In the genomic region with DNA sequence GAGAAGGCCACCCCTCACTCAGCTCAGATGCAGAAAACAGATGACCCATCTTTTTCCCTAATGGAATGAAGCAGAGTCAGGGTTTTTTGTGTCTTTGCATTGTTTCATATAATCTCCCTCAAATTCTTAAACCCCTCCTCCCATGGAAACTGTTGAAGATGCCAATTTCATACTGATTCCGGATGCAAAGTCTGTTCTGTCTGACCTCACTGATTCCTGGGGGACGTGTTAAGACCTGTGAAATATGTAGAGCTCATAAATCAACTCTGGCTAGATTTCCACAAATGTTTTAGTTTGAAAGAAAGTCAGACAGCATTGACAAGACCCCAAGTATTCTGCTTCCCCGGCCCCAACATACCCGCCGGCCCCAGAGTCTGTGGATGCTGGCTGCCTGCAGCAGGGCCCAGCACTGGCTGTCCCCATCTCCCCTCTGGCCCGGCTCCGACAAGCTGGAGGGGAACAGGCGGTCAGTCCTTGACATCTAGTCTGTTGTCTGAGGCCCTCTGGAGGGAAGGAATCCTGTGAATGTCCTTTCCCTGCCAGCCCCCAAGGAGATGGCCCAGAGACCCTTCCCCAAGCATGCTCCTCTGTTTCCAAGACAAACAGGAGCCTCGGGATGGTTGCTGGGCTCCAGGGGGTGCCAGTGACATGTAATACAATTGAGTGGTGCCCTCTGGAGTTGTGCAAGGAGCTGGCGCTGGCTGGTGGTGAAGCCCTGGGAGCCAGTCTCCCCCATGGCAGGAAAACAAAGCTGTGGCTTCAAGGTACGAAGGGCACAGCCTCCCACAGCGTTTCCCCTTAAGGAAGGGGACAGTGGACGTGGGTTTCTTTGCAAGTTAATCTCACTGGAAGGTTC, we compare ENCODE assay signal across 17 cellular contexts. TPM values are rescaled to one million over a fixed set of nuclear protein-coding genes. Genes with fewer than 3 reads are reported as not detected.
DNase-seq lines count a peak whose midpoint lies in the region; ATAC-seq and TF ChIP-seq lines count a peak whose summit lies in the region.
"Had no signal": no experiment of that assay in that cellular context is flagged by ENCODE, and none has a peak within 500 bp of the region (broad histone marks: within the 10 kb centered on the region; RNA-seq: fewer than 3 reads in every experiment).

No MANE protein-coding gene starts in this region.

- H3K27ac Mint-ChIP-seq in osteocyte (ENCODE audit: unreplicated experiment): peak overlapping the region; percentile 40
- H3K27ac Mint-ChIP-seq: activated CD4-positive, alpha-beta memory T cell treated with anti-CD3 and anti-CD28 coated beads, Interleukin-2, amount 10 ng/mL, durations not matched to agents 7 days and 5 days; CD8-positive, alpha-beta T cell had no signal

- no peak overlapping the region for H2AFZ ChIP-seq in ACC112 (ENCODE audit: low read length, unreplicated experiment)

- H3K36me3 ChIP-seq in ACC112 (ENCODE audit: insufficient read depth, low read length) (no peaks in the 10 kb centered on the region), heart left ventricle (no peaks in the 10 kb centered on the region), HAP-1 (replicated peaks) (no peaks in the 10 kb centered on the region)

- peaks cover 11% of the 10 kb centered on the region for H3K36me3 Mint-ChIP-seq in osteocyte (ENCODE audit: unreplicated experiment)
- H3K36me3 Mint-ChIP-seq: CD8-positive, alpha-beta T cell had no signal

- peaks cover 18% of the 10 kb centered on the region for H3K4me1 Mint-ChIP-seq in osteocyte (ENCODE audit: unreplicated experiment)
- H3K4me1 Mint-ChIP-seq: activated CD4-positive, alpha-beta memory T cell treated with anti-CD3 and anti-CD28 coated beads, Interleukin-2, amount 10 ng/mL, durations not matched to agents 7 days and 5 days had no signal

- H3K4me3 Mint-ChIP-seq in osteocyte (ENCODE audit: unreplicated experiment): no peak overlapping the region
- H3K4me3 Mint-ChIP-seq: activated CD4-positive, alpha-beta memory T cell treated with anti-CD3 and anti-CD28 coated beads, Interleukin-2, amount 10 ng/mL, durations not matched to agents 7 days and 5 days; CD8-positive, alpha-beta T cell had no signal

- no peaks in the 10 kb centered on the region for H3K27me3 Mint-ChIP-seq in osteocyte (ENCODE audit: unreplicated experiment)
- H3K27me3 Mint-ChIP-seq: activated CD4-positive, alpha-beta memory T cell treated with anti-CD3 and anti-CD28 coated beads, Interleukin-2, amount 10 ng/mL, durations not matched to agents 7 days and 5 days had no signal

- H3K9me3 Mint-ChIP-seq in osteocyte (ENCODE audit: unreplicated experiment): no peaks in the 10 kb centered on the region
- H3K9me3 Mint-ChIP-seq: activated CD4-positive, alpha-beta memory T cell treated with anti-CD3 and anti-CD28 coated beads, Interleukin-2, amount 10 ng/mL, durations not matched to agents 7 days and 5 days; CD8-positive, alpha-beta T cell had no signal

- ATAC-seq in heart left ventricle: peak in 2 of 4 donors; percentile 33 to 48
- ATAC-seq: A549; CD8-positive, alpha-beta T cell had no signal

- H3K4me1 ChIP-seq in ACC112 (ENCODE audit: control insufficient read depth, insufficient read depth, low read length, unreplicated experiment) (peaks cover 43% of the 10 kb centered on the region), heart left ventricle (peaks cover 0 to 68% (median 7%) of the 10 kb centered on the region in 12 donors), HAP-1 (peaks cover 3% of the 10 kb centered on the region; the same call in 1 of the 2 replicates)
- H3K4me1 ChIP-seq: A549 had no signal

- WGBS in heart left ventricle, 4 donors: 42 to 48% (median 45%) methylated on average over 12 to 13 of the region's 13 CpGs

- no peaks in the 10 kb centered on the region for H3K79me2 ChIP-seq in ACC112 (ENCODE audit: control insufficient read depth, insufficient read depth, low read length, unreplicated experiment)

- H3K9me3 ChIP-seq in heart left ventricle: no peaks in the 10 kb centered on the region
- no peaks in the 10 kb centered on the region for H3K9me3 ChIP-seq in HAP-1
- H3K9me3 ChIP-seq: A549 had no signal

- DNase-seq in astrocyte of the hippocampus (ENCODE audit: low read depth, low spot score) (peak; percentile 28), heart left ventricle (peak in 1 of 5 donors; percentile 68), osteocyte (ENCODE audit: extremely low spot score, unreplicated experiment) (no peak), HuH-7 (ENCODE audit: low spot score) (no peak), HAP-1 (ENCODE audit: low spot score in 2 of 2) (no peak)
- DNase-seq in stimulated activated CD4-positive, alpha-beta T cell treated with anti-CD3 and anti-CD28 coated beads, Interleukin-4, amount 100 ng/mL, for 24 hours: no peak
- DNase-seq in stimulated activated naive CD4-positive, alpha-beta T cell treated with Interleukin-2 at 50 U/mL for 16 hours (lab: John Stamatoyannopoulos, UW): no peak
- DNase-seq: activated CD4-positive, alpha-beta memory T cell treated with anti-CD3 and anti-CD28 coated beads, Interleukin-2, amount 10 ng/mL, durations not matched to agents 7 days and 5 days; CD8-positive, alpha-beta T cell; EL; NCI-H1694; NCI-H510A; retina; stimulated activated CD4-positive, alpha-beta T cell treated with anti-CD3 and anti-CD28 coated beads, Interleukin-2, amount 100 ng/mL, for 48 hours had no signal

- in situ Hi-C loops in HAP-1 (cut with MboI; ENCODE audit: low sequenced_read_pairs): no loop called here

- intact Hi-C loops in heart left ventricle (cut with DNase I): no loop called here

- TF ChIP-seq POLR2A in heart left ventricle (IDR thresholded peaks at IDR 0.05): no peak

- H3K27ac ChIP-seq in ACC112 (ENCODE audit: low read depth, low read length): peak overlapping the region; percentile 19; the same call in 1 of the 2 replicates
- H3K27ac ChIP-seq in heart left ventricle: peak overlapping the region in 9 of 12 donors; percentile 4 to 68 (median 38)
- H3K27ac ChIP-seq: A549 had no signal

- TF ChIP-seq CTCF in heart left ventricle (IDR thresholded peaks at IDR 0.05) (no peak), osteocyte (IDR thresholded peaks at IDR 0.05) (no peak)

- H3K27me3 ChIP-seq in ACC112 (ENCODE audit: insufficient read depth, low read length): no peaks in the 10 kb centered on the region
- H3K27me3 ChIP-seq in heart left ventricle: no peaks in the 10 kb centered on the region
- no peaks in the 10 kb centered on the region for H3K27me3 ChIP-seq in HAP-1 (ENCODE audit: low read depth)

- H3K4me3 ChIP-seq in ACC112 (ENCODE audit: low read depth, low read length) (no peak overlapping the region), heart left ventricle (no peak overlapping the region), HAP-1 (no peak overlapping the region)
- H3K4me3 ChIP-seq: A549 had no signal

RNA-seq across cellular contexts. Expression of a gene that starts 22.4 kb away (rescaled TPM):
- 100 to 1,000 TPM in 1 of 9 donors, 10 to 100 TPM in 8; 26.6 to 129 (median 40.3) TPM for total RNA-seq in heart left ventricle
- 10 to 100 TPM; 26.0 to 33.3 TPM for polyA plus RNA-seq in heart left ventricle
- 98.7 and 101 TPM in 2 replicates for total RNA-seq in osteocyte
- total RNA-seq: HT-29 had no signal

RNA-seq across cellular contexts. Expression of a gene that starts 57.8 kb away (rescaled TPM):
- 10 to 100 TPM in 1 of 9 donors, 1 to 10 TPM in 8; 1.1 to 17.1 (median 3.2) TPM for total RNA-seq in heart left ventricle
- polyA plus RNA-seq in heart left ventricle: 1 to 10 TPM; 1.2 to 2.1 TPM
- 0.35 and 2.1 TPM in 2 replicates for total RNA-seq in osteocyte
